9 cellular contexts compared by ENCODE assay signal in genomic region chr18:69400253-69400975, GRCh38. TPM values are rescaled to one million over a fixed set of nuclear protein-coding genes. Genes with fewer than 3 reads are reported as not detected.
DNase-seq lines count a peak whose midpoint lies in the region; ATAC-seq and TF ChIP-seq lines count a peak whose summit lies in the region.
"Had no signal": no experiment of that assay in that cellular context is flagged by ENCODE, and none has a peak within 500 bp of the region (broad histone marks: within the 10 kb centered on the region; RNA-seq: fewer than 3 reads in every experiment).

Gene DOK6, plus strand, starts transcription at chr18:69400888.

- H3K27ac ChIP-seq in RWPE2 (ENCODE audit: poor library complexity, severe bottlenecking) (no peak within 1 kb of the TSS), duodenal mucosa (ENCODE audit: low read depth, low read length) (no peak within 1 kb of the TSS), left lung (peak within 1 kb of the TSS; percentile 58 to 84), stomach smooth muscle (ENCODE audit: low read length) (no peak within 1 kb of the TSS)

- intact Hi-C loops in left lung (cut with DNase I): no loop called here

- H3K36me3 ChIP-seq in RWPE2 (ENCODE audit: low read depth) (no peaks in the 10 kb centered on the region), duodenal mucosa (ENCODE audit: control insufficient read depth in 1 of 2, insufficient read depth in 2 of 2, low read length in 2 of 2) (no peaks in the 10 kb centered on the region), left lung (no peaks in the 10 kb centered on the region), stomach smooth muscle (ENCODE audit: control insufficient read depth in 2 of 2, insufficient read depth in 2 of 2, low read length in 2 of 2) (no peaks in the 10 kb centered on the region)

- no peaks in the 10 kb centered on the region for H3K4me1 ChIP-seq in RWPE2 (ENCODE audit: insufficient read depth, poor library complexity, severe bottlenecking)
- no peaks in the 10 kb centered on the region for H3K4me1 ChIP-seq in duodenal mucosa (ENCODE audit: control insufficient read depth in 1 of 2, insufficient read depth in 2 of 2, low read length in 2 of 2)
- peaks cover 0 to 5% of the 10 kb centered on the region in 2 donors for H3K4me1 ChIP-seq in left lung
- peaks cover 12% of the 10 kb centered on the region for H3K4me1 ChIP-seq in stomach smooth muscle (ENCODE audit: control insufficient read depth, insufficient read depth, low read length)

- TF ChIP-seq CTCF in RWPE2 (IDR thresholded peaks at IDR 0.05; ENCODE audit: poor library complexity, severe bottlenecking): no peak
- TF ChIP-seq CTCF in left lung (IDR thresholded peaks at IDR 0.05): no peak

- H3K9me3 ChIP-seq in RWPE2 (ENCODE audit: severe bottlenecking) (no peaks in the 10 kb centered on the region), duodenal mucosa (ENCODE audit: control insufficient read depth in 1 of 2, low read length in 2 of 2) (no peaks in the 10 kb centered on the region), left lung (no peaks in the 10 kb centered on the region), stomach smooth muscle (ENCODE audit: control insufficient read depth in 2 of 2, low read length in 2 of 2) (no peaks in the 10 kb centered on the region)

- H3K27me3 ChIP-seq in RWPE2 (ENCODE audit: insufficient read depth, poor library complexity, severe bottlenecking) (peaks cover 67% of the 10 kb centered on the region), duodenal mucosa (ENCODE audit: control insufficient read depth in 1 of 2, insufficient read depth in 2 of 2, low read length in 2 of 2) (peaks cover 21 to 31% of the 10 kb centered on the region in 2 donors), left lung (peaks cover 18 to 52% of the 10 kb centered on the region in 2 donors), stomach smooth muscle (ENCODE audit: control insufficient read depth in 1 of 2, insufficient read depth in 2 of 2, low read length in 2 of 2) (peaks cover 12 to 18% of the 10 kb centered on the region in 2 donors)

- DNase-seq in AG08395 (ENCODE audit: low spot score): peak; percentile 72
- DNase-seq in HS-5 (ENCODE audit: low read depth): peak; percentile 38
- DNase-seq in RWPE2 (ENCODE audit: low spot score): peak; percentile 35
- peak; percentile 56 to 78 for DNase-seq in left lung
- no peak for DNase-seq in stimulated activated CD4-positive, alpha-beta T cell treated with anti-CD3 and anti-CD28 coated beads, Interleukin-12 subunit alpha, Interleukin-12 subunit beta, amount 100 ng/mL, for 4 hours

- H3K4me3 ChIP-seq in RWPE2 (ENCODE audit: severe bottlenecking): peak within 1 kb of the TSS; percentile 11
- H3K4me3 ChIP-seq in duodenal mucosa (ENCODE audit: low read depth in 1 of 2, low read length in 2 of 2): peak within 1 kb of the TSS; percentile 50 to 52
- peak within 1 kb of the TSS; percentile 39 to 41 for H3K4me3 ChIP-seq in left lung
- peak within 1 kb of the TSS; percentile 68 to 79 for H3K4me3 ChIP-seq in stomach smooth muscle (ENCODE audit: low read length in 2 of 2)

- H3K9ac ChIP-seq in duodenal mucosa (ENCODE audit: low read depth in 1 of 2, low read length in 2 of 2) (no peak within 1 kb of the TSS), stomach smooth muscle (ENCODE audit: low read length in 2 of 2) (peak within 1 kb of the TSS in 1 of 2 donors; percentile 32)

- ATAC-seq in RWPE2 (ENCODE audit: low read depth): peak; percentile 63
- ATAC-seq in left lung: peak; percentile 80
- no peak for ATAC-seq in HG03135 (IDR thresholded peaks at IDR 0.05; ENCODE audit: unreplicated experiment)

RNA-seq across cellular contexts. Expression of gene DOK6, which starts in this region (rescaled TPM):
- total RNA-seq in left lung: 1 to 10 TPM; 2.9 to 5.3 TPM
- total RNA-seq: activated naive CD4-positive, alpha-beta T cell treated with anti-CD3 and anti-CD28 coated beads, Interleukin-2, amount 50 U/mL, for 72 hours had no signal

Comparison
In these comparisons a context has a peak if more than half of its experiments do, and no peak if none do; other contexts are left out.
1. H3K27ac ChIP-seq: peak in left lung (2 of 2); none in RWPE2 (single experiment), duodenal mucosa (single experiment) and stomach smooth muscle (single experiment).
2. H3K4me3 ChIP-seq: peak in every context shown above with its lines; median percentile 74 in stomach smooth muscle; 51 in duodenal mucosa; 40 in left lung; 11 in RWPE2.